In the genomic region with DNA sequence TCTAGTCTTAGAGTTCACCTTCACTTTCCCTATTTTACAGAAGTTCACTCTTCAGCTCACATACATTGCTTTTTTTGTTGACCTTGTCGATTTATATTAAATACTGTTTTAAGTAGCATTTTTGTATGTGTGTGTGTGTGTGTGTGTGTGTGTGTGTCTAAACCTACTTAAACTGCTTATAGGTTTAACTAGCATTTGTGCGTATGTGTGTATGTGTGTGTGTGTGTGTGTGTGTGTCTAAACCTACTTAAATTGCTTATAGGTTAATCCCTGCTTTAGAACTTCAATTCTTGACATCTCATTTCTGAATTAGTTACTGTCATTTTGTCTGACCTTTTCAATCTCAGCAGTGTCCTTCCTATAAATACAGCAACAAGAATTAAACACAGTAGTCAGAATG, we compare ENCODE assay signal across 23 cellular contexts.
"Had no signal": no experiment of that assay in that cellular context is flagged by ENCODE, and none has a peak within 500 bp of the region (broad histone marks: within the 10 kb centered on the region; RNA-seq: fewer than 3 reads in every experiment).

No MANE protein-coding gene starts in this region.

- H3K4me3 Mint-ChIP-seq: dendritic cell treated with granulocyte-macrophage colony-stimulating factor and Interleukin-4, amounts not matched to agents 40 ng/mL and 50 ng/mL, for 4 days; effector memory CD8-positive, alpha-beta T cell; endodermal cell; naive thymus-derived CD4-positive, alpha-beta T cell had no signal

- H3K4me1 Mint-ChIP-seq: endodermal cell; naive thymus-derived CD4-positive, alpha-beta T cell had no signal

- H3K27ac ChIP-seq: colonic mucosa, epithelial cell of prostate, esophagus squamous epithelium, gastrocnemius medialis, heart right ventricle, left lung, lower lobe of right lung had no signal

- DNase-seq: colonic mucosa; cortex of kidney; effector CD8-positive, alpha-beta T cell; effector memory CD8-positive, alpha-beta T cell; endodermal cell; erythroblast; esophagus squamous epithelium; foreskin fibroblast; foreskin melanocyte; gastrocnemius medialis; glutamatergic neuron; head of caudate nucleus; heart right ventricle; hippocampal formation; left cardiac atrium; left lung; left ventricle myocardium superior; lower lobe of right lung; mesenchymal stem cell; midbrain; naive thymus-derived CD4-positive, alpha-beta T cell had no signal

- H3K27ac Mint-ChIP-seq: dendritic cell treated with granulocyte-macrophage colony-stimulating factor and Interleukin-4, amounts not matched to agents 40 ng/mL and 50 ng/mL, for 4 days; effector memory CD8-positive, alpha-beta T cell; endodermal cell; naive thymus-derived CD4-positive, alpha-beta T cell had no signal

- H3K4me3 ChIP-seq: colonic mucosa, esophagus squamous epithelium, gastrocnemius medialis, heart right ventricle, left lung, lower lobe of right lung had no signal

- H3K27me3 Mint-ChIP-seq: dendritic cell treated with granulocyte-macrophage colony-stimulating factor and Interleukin-4, amounts not matched to agents 40 ng/mL and 50 ng/mL, for 4 days; effector memory CD8-positive, alpha-beta T cell; naive thymus-derived CD4-positive, alpha-beta T cell had no signal

- H3K27me3 ChIP-seq: colonic mucosa, esophagus squamous epithelium, gastrocnemius medialis, heart right ventricle, left lung had no signal

- H3K36me3 Mint-ChIP-seq: naive thymus-derived CD4-positive, alpha-beta T cell had no signal

- H3K9me3 ChIP-seq: colonic mucosa, esophagus squamous epithelium, gastrocnemius medialis had no signal

- H3K36me3 ChIP-seq: colonic mucosa, esophagus squamous epithelium, gastrocnemius medialis, heart right ventricle, left lung, lower lobe of right lung had no signal
